In genomic region chr6:98467091-98467490, GRCh38 we compare ENCODE assay signal across 1 cellular context.
TF ChIP-seq lines count a peak whose summit lies in the region.

No MANE protein-coding gene starts in this region.

TF ChIP-seq in GM23338, 12 proteins besides CTCF, POLR2A, EP300 and RAD21 (continued from another document):
- TF ChIP-seq ZNF462 (CRISPR knock-in tag; IDR thresholded peaks at IDR 0.05), result no peak
- no peak for TF ChIP-seq REST (IDR thresholded peaks at IDR 0.05; ENCODE audit: unreplicated experiment)
- TF ChIP-seq EZH2phosphoT487 (IDR thresholded peaks at IDR 0.05; ENCODE audit: unreplicated experiment), result no peak
- TF ChIP-seq ETS1 (IDR thresholded peaks at IDR 0.05), result no peak
- no peak for TF ChIP-seq ZNF331 (CRISPR knock-in tag; IDR thresholded peaks at IDR 0.05; ENCODE audit: low read depth)
